ENCODE assay signal across 8 cellular contexts in genomic region chr14:24052656-24053547, GRCh38. TPM values are rescaled to one million over a fixed set of nuclear protein-coding genes. Genes with fewer than 3 reads are reported as not detected.
A peak's percentile ranks its signal among the peaks of the same experiment; 100 is the strongest.
DNase-seq lines count a peak whose midpoint lies in the region; ATAC-seq, FAIRE-seq and TF ChIP-seq lines count a peak whose summit lies in the region.

No MANE protein-coding gene starts in this region.

- H4K20me1 ChIP-seq in K562 (replicated peaks; ENCODE audit: control insufficient read depth, insufficient read depth, low read length) (peaks cover 4% of the 10 kb centered on the region), neural progenitor cell (ENCODE audit: low read depth) (no peaks in the 10 kb centered on the region)

- H3K9me3 Mint-ChIP-seq in neural progenitor cell: no peaks in the 10 kb centered on the region

- ATAC-seq in Right ventricle myocardium superior (ENCODE audit: poor library complexity) (no peak), K562 (no peak), HG02763 (IDR thresholded peaks at IDR 0.05; ENCODE audit: unreplicated experiment) (no peak)

- H3K27me3 ChIP-seq in left ventricle myocardium inferior (ENCODE audit: low read depth): peaks cover 21% of the 10 kb centered on the region
- H3K27me3 ChIP-seq in K562 (ENCODE audit: control insufficient read depth in 2 of 2, insufficient read depth in 2 of 2, low read length in 2 of 2): peaks cover 0 to 25% of the 10 kb centered on the region in 2 experiments; a peak in 2 of 5 replicates
- H3K27me3 ChIP-seq in neural progenitor cell: peaks cover 3% of the 10 kb centered on the region
- peaks cover 0 to 38% of the 10 kb centered on the region in 2 donors for H3K27me3 ChIP-seq in tibial artery

- CTCF ChIA-PET in K562 (lab: Yijun Ruan, JAX; ENCODE audit: low intra/inter-chr PET ratio): no interaction called here

- whole genome bisulfite sequencing in K562 (ENCODE audit: insufficient coverage, low coverage, missing lambda C conversion rate): 28% methylated on average over 14 of the region's 20 CpGs

- no peak for FAIRE-seq in K562 (lab: Jason Lieb, UNC)

- POLR2A ChIA-PET in K562 (lab: Yijun Ruan, JAX): interaction anchor here (0.6 to 1.1 kb wide), 2 partner anchors 62 to 238 kb away, joined by 3 read pairs; no protein-coding TSS in a partner anchor

- no peak for TF ChIP-seq POLR2A in K562 (conservative IDR thresholded peaks at IDR 0.05)

- H3K4me1 ChIP-seq in left ventricle myocardium inferior (peaks cover 18% of the 10 kb centered on the region), K562 (replicated peaks in 1 of 2; ENCODE audit: control insufficient read depth in 2 of 2, insufficient read depth in 2 of 2, low read length in 2 of 2) (peaks cover 9 to 23% of the 10 kb centered on the region in 2 experiments; a peak in 3 of 5 replicates), neural progenitor cell (peaks cover 6% of the 10 kb centered on the region), tibial artery (peaks cover 0 to 20% (median 15%) of the 10 kb centered on the region in 4 donors)

- in situ Hi-C loops in K562 (cut with MboI): loop anchor here (10.0 kb wide), 1 partner anchor 382 kb away; no protein-coding TSS in a partner anchor

- peaks cover 7% of the 10 kb centered on the region for H3K27me3 Mint-ChIP-seq in neural progenitor cell (ENCODE audit: insufficient read depth, low read depth)

- intact Hi-C loops in left ventricle myocardium inferior (cut with micrococcal nuclease): no loop called here
- intact Hi-C loops in Right ventricle myocardium superior (cut with DNase I): no loop called here
- intact Hi-C loops in K562 (cut with micrococcal nuclease): no loop called here
- intact Hi-C loops in tibial artery (cut with DNase I; ENCODE audit: low total_unique reads): no loop called here

- H2AFZ ChIP-seq in K562 (ENCODE audit: low read depth, low read length): no peak overlapping the region
- peak overlapping the region; percentile 99 for H2AFZ ChIP-seq in neural progenitor cell (replicated peaks)

- no peak overlapping the region for H3K27ac Mint-ChIP-seq in neural progenitor cell

- H3K79me2 ChIP-seq in K562 (ENCODE audit: control insufficient read depth, insufficient read depth, low read length) (no peaks in the 10 kb centered on the region), neural progenitor cell (ENCODE audit: low read depth) (no peaks in the 10 kb centered on the region)

- no peaks in the 10 kb centered on the region for H3K36me3 Mint-ChIP-seq in neural progenitor cell

- no peak for DNase-seq in left ventricle myocardium inferior
- DNase-seq in Right ventricle myocardium superior: no peak
- DNase-seq in K562 (ENCODE audit: extremely low read depth in 1 of 4, low spot score in 3 of 4): peak in 1 of 4 experiments; percentile 15
- DNase-seq in neural progenitor cell (ENCODE audit: low spot score): no peak
- DNase-seq in tibial artery: peak in 1 of 2 donors; percentile 32
- DNase-seq in DMS153 treated with DMSO at 0.1 percent for 48 hours (lab: John Stamatoyannopoulos, UW; ENCODE audit: unreplicated experiment): no peak
- no peak for DNase-seq in dedifferentiated amniotic fluid mesenchymal stem cell (ENCODE audit: extremely low spot score)

- H3K9ac ChIP-seq in K562 (ENCODE audit: insufficient read depth in 1 of 2, low read depth in 2 of 2, low read length in 2 of 2) (peak overlapping the region in 1 of 2 experiments; percentile 40; a peak in 1 of 4 replicates), neural progenitor cell (no peak overlapping the region)

- peaks cover 5% of the 10 kb centered on the region for H3F3A ChIP-seq in neural progenitor cell (ENCODE audit: low read depth)

- TF ChIP-seq RAD21 in K562 (CRISPR knock-in tag; conservative IDR thresholded peaks at IDR 0.05 in 1 of 2, IDR thresholded peaks at IDR 0.05 in 1 of 2): no peak

- H3K27ac ChIP-seq in left ventricle myocardium inferior (replicated peaks) (no peak overlapping the region), K562 (ENCODE audit: extremely low read depth, low read depth, low read length) (no peak overlapping the region), neural progenitor cell (no peak overlapping the region), tibial artery (no peak overlapping the region)

- H3K4me3 ChIP-seq in left ventricle myocardium inferior (peak overlapping the region; percentile 73), K562 (no peak overlapping the region), neural progenitor cell (peak overlapping the region; percentile 77), tibial artery (peak overlapping the region; percentile 56 to 60)

- H3K9me3 ChIP-seq in left ventricle myocardium inferior (replicated peaks) (no peaks in the 10 kb centered on the region), K562 (replicated peaks; ENCODE audit: control insufficient read depth, insufficient read depth, low read depth, low read length) (no peaks in the 10 kb centered on the region), neural progenitor cell (ENCODE audit: low read depth) (no peaks in the 10 kb centered on the region), tibial artery (no peaks in the 10 kb centered on the region)

- H3K36me3 ChIP-seq in left ventricle myocardium inferior: no peaks in the 10 kb centered on the region
- H3K36me3 ChIP-seq in K562 (ENCODE audit: control insufficient read depth, insufficient read depth, low read length): no peaks in the 10 kb centered on the region
- H3K36me3 ChIP-seq in neural progenitor cell: no peaks in the 10 kb centered on the region
- H3K36me3 ChIP-seq in tibial artery: no peaks in the 10 kb centered on the region

- peak overlapping the region; percentile 81 for H3K4me3 Mint-ChIP-seq in neural progenitor cell

- no TSS peak for BruUV-seq in K562 (replicated peaks; lab: Mats Ljungman, UMichigan)

- H3K4me2 ChIP-seq in K562 (ENCODE audit: insufficient read depth, low read length): peak overlapping the region; percentile 11; the same call in 1 of the 2 replicates
- H3K4me2 ChIP-seq in neural progenitor cell: peak overlapping the region; percentile 99

- no peak for TF ChIP-seq EP300 in K562 (IDR thresholded peaks at IDR 0.05; ENCODE audit: low read length)

- no peaks in the 10 kb centered on the region for H3K9me1 ChIP-seq in K562 (ENCODE audit: control insufficient read depth, insufficient read depth, low read length)

- H3K4me1 Mint-ChIP-seq in neural progenitor cell: peaks cover 13% of the 10 kb centered on the region

- TF ChIP-seq CTCF in left ventricle myocardium inferior (IDR thresholded peaks at IDR 0.05; ENCODE audit: borderline replicate concordance): no peak
- no peak for TF ChIP-seq CTCF in K562 (IDR thresholded peaks at IDR 0.05 in 2 of 3, conservative IDR thresholded peaks at IDR 0.05 in 1 of 3; ENCODE audit: insufficient read depth in 2 of 3, low read depth in 1 of 3, low read length in 3 of 3)
- TF ChIP-seq CTCF in neural progenitor cell (IDR thresholded peaks at IDR 0.05): no peak
- no peak for TF ChIP-seq CTCF in tibial artery (IDR thresholded peaks at IDR 0.05)

RNA-seq across cellular contexts. Expression of gene CARMIL3, which starts 1.1 kb away (rescaled TPM):
- total RNA-seq in left ventricle myocardium inferior: 0.11 TPM
- total RNA-seq in Right ventricle myocardium superior: 0.08 TPM
- total RNA-seq in K562 (2011; cell fraction: chromatin; rRNA removed; ENCODE audit: low replicate concordance): 0.19 and 1.2 TPM in 2 replicates
- total RNA-seq in K562 (2011; cell fraction: nucleolus; rRNA removed): 0.13 and 0.17 TPM in 2 replicates
- 0.23 and 0.37 TPM in 2 replicates for total RNA-seq in K562 (2011; cell fraction: nucleoplasm; rRNA removed)
- not detected in 2 replicates for total RNA-seq in K562 (2014; rRNA removed)
- not detected in 2 replicates for total RNA-seq in K562 (2014; rRNA removed; fragmentation: Illumina TruSeq; extraction: Trizol)
- total RNA-seq in K562 (2015; rRNA removed; fragmentation: Illumina TruSeq; extraction: Trizol): 0.04 TPM in 1 of 2 replicates, not detected in the other
- total RNA-seq in K562 (2021): 0.11 TPM in 1 of 2 replicates, not detected in the other
- polyA plus RNA-seq in K562 (2011; rRNA removed): 0.05 TPM in 1 of 2 replicates, not detected in the other
- polyA plus RNA-seq in K562 (2011; cell fraction: cytosol; rRNA removed): 0.01 and 0.06 TPM in 2 replicates
- 0.93 and 0.94 TPM in 2 replicates for polyA plus RNA-seq in K562 (2011; cell fraction: nucleus; rRNA removed)
- polyA plus RNA-seq in K562 (2012): 0.10 and 0.11 TPM in 2 replicates
- polyA plus RNA-seq in K562 (2014; fragmentation: Illumina TruSeq; extraction: Trizol): 0.01 TPM in 1 of 2 replicates, not detected in the other
- not detected for polyA plus RNA-seq in K562 (2014; fragmentation: Nextera tagmentation; extraction: Ambion mirVana)
- polyA plus RNA-seq in K562 (2014; rRNA removed): 0.07 TPM in 2 replicates
- polyA minus RNA-seq in K562 (2011; rRNA and poly(A)+ RNA removed): not detected in 2 replicates
- not detected in 2 replicates for polyA minus RNA-seq in K562 (2011; cell fraction: cytosol; rRNA and poly(A)+ RNA removed)
- 0.11 and 0.13 TPM in 2 replicates for polyA minus RNA-seq in K562 (2011; cell fraction: nucleus; rRNA and poly(A)+ RNA removed)
- 0.77 and 1.4 TPM in 2 replicates for total RNA-seq in neural progenitor cell (ENCODE audit: low replicate concordance)

RNA-seq across cellular contexts. Expression of gene CPNE6, which starts 18.5 kb away (rescaled TPM):
- not detected for total RNA-seq in left ventricle myocardium inferior
- total RNA-seq in Right ventricle myocardium superior: not detected
- total RNA-seq in K562 (2011; cell fraction: chromatin; rRNA removed; ENCODE audit: low replicate concordance): not detected in 2 replicates
- total RNA-seq in K562 (2011; cell fraction: nucleolus; rRNA removed): 0.17 TPM in 1 of 2 replicates, not detected in the other
- total RNA-seq in K562 (2011; cell fraction: nucleoplasm; rRNA removed): not detected in 2 replicates
- not detected in 2 replicates for total RNA-seq in K562 (2014; rRNA removed)
- not detected in 2 replicates for total RNA-seq in K562 (2014; rRNA removed; fragmentation: Illumina TruSeq; extraction: Trizol)
- not detected in 2 replicates for total RNA-seq in K562 (2015; rRNA removed; fragmentation: Illumina TruSeq; extraction: Trizol)
- not detected in 2 replicates for total RNA-seq in K562 (2021)
- polyA plus RNA-seq in K562 (2011; rRNA removed): not detected in 2 replicates
- polyA plus RNA-seq in K562 (2011; cell fraction: cytosol; rRNA removed): not detected in 2 replicates
- polyA plus RNA-seq in K562 (2011; cell fraction: nucleus; rRNA removed): not detected in 2 replicates
- 0.03 and 0.04 TPM in 2 replicates for polyA plus RNA-seq in K562 (2012)
- not detected in 2 replicates for polyA plus RNA-seq in K562 (2014; fragmentation: Illumina TruSeq; extraction: Trizol)
- not detected for polyA plus RNA-seq in K562 (2014; fragmentation: Nextera tagmentation; extraction: Ambion mirVana)
- polyA plus RNA-seq in K562 (2014; rRNA removed): not detected in 2 replicates
- polyA minus RNA-seq in K562 (2011; rRNA and poly(A)+ RNA removed): not detected in 2 replicates
- not detected in 2 replicates for polyA minus RNA-seq in K562 (2011; cell fraction: cytosol; rRNA and poly(A)+ RNA removed)
- polyA minus RNA-seq in K562 (2011; cell fraction: nucleus; rRNA and poly(A)+ RNA removed): not detected in 2 replicates
- total RNA-seq in neural progenitor cell (ENCODE audit: low replicate concordance): not detected in 2 replicates

RNA-seq across cellular contexts. Expression of gene PCK2, which starts 41.2 kb away (rescaled TPM):
- total RNA-seq in left ventricle myocardium inferior (3.1 TPM), Right ventricle myocardium superior (2.7 TPM), K562 (2014; rRNA removed) (30.4 and 37.6 TPM in 2 replicates), K562 (2014; rRNA removed; fragmentation: Illumina TruSeq; extraction: Trizol) (12.0 and 13.6 TPM in 2 replicates), K562 (2015; rRNA removed; fragmentation: Illumina TruSeq; extraction: Trizol) (15.9 TPM in 2 replicates), K562 (2021) (55.8 and 60.9 TPM in 2 replicates), neural progenitor cell (ENCODE audit: low replicate concordance) (11.1 and 26.6 TPM in 2 replicates)
- 21.3 and 53.1 TPM in 2 replicates for total RNA-seq in K562 (2011; cell fraction: chromatin; rRNA removed; ENCODE audit: low replicate concordance)
- total RNA-seq in K562 (2011; cell fraction: nucleolus; rRNA removed): 37.5 and 48.6 TPM in 2 replicates
- 33.7 and 39.2 TPM in 2 replicates for total RNA-seq in K562 (2011; cell fraction: nucleoplasm; rRNA removed)
- polyA plus RNA-seq in K562 (2011; rRNA removed) (33.8 and 39.5 TPM in 2 replicates), K562 (2014; fragmentation: Illumina TruSeq; extraction: Trizol) (42.5 and 58.2 TPM in 2 replicates), K562 (2014; fragmentation: Nextera tagmentation; extraction: Ambion mirVana) (1 to 10 TPM; 3.3 to 6.6 TPM), K562 (2014; rRNA removed) (50.1 and 52.8 TPM in 2 replicates)
- polyA plus RNA-seq in K562 (2011; cell fraction: cytosol; rRNA removed): 53.3 and 74.4 TPM in 2 replicates
- polyA plus RNA-seq in K562 (2011; cell fraction: nucleus; rRNA removed): 45.9 and 59.9 TPM in 2 replicates
- 32.5 and 132 TPM in 2 replicates for polyA plus RNA-seq in K562 (2012)
- 16.1 and 23.4 TPM in 2 replicates for polyA minus RNA-seq in K562 (2011; rRNA and poly(A)+ RNA removed)
- 30.5 and 32.9 TPM in 2 replicates for polyA minus RNA-seq in K562 (2011; cell fraction: cytosol; rRNA and poly(A)+ RNA removed)
- polyA minus RNA-seq in K562 (2011; cell fraction: nucleus; rRNA and poly(A)+ RNA removed): 16.2 and 19.1 TPM in 2 replicates
